23 cellular contexts compared by ENCODE assay signal in the genomic region with DNA sequence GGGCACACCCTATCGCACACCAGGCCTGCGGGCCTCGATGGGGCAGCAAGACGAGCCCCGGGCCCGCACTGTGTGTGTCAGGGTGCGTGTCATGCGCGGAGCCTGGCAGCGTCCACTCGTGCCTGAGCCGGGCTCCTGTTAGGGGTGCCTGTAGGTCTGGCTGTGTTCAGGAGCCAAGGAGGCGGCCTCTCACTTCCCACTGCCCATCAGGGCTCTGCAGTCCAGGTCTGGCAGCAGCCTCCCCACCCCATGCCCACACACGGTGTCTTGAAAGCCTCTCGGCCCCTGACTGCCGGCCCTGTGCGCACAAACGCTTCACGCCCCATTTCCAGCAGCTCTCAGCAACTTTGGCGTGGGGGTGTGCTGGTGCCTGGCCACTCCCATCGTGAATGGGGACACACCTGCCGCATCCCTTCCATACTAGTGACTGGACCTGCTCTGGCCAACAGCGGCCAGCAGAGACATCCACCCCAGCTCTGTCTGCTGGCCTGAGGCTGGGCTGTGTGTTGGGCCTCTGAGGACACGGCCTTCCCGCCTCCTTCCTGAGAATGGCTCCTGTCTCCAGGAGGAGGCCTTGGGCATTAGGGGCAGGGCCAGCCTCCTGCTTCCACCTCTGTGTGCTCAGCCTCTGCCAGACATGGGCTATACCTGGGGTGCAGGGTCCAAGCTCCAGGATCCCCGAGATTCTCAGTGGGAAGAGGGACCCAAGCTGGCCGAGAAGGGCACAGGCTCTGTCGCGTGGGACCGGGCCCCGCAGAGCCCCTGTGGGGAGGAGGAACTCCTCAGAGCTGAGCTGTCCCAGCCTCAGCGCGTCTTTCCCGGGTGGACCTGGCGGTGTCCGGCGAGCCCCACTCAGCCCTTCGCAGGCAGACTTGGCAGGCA. TPM values are rescaled to one million over a fixed set of nuclear protein-coding genes. Genes with fewer than 3 reads are reported as not detected.
DNase-seq lines count a peak whose midpoint lies in the region; ATAC-seq and TF ChIP-seq lines count a peak whose summit lies in the region.
"Had no signal": no experiment of that assay in that cellular context is flagged by ENCODE, and none has a peak within 500 bp of the region (broad histone marks: within the 10 kb centered on the region; RNA-seq: fewer than 3 reads in every experiment).

No MANE protein-coding gene starts in this region.

- H3K9me3 Mint-ChIP-seq in activated naive CD8-positive, alpha-beta T cell treated with anti-CD3 and anti-CD28 coated beads, Interleukin-2, amount 10 ng/mL, durations not matched to agents 7 days and 5 days, result no peaks in the 10 kb centered on the region
- no peaks in the 10 kb centered on the region for H3K9me3 Mint-ChIP-seq in activated naive CD8-positive, alpha-beta T cell treated with anti-CD3 and anti-CD28 coated beads, Interleukin-2, amount 50 U/mL, for 24 hours
- H3K9me3 Mint-ChIP-seq: activated CD4-positive, alpha-beta memory T cell treated with anti-CD3 and anti-CD28 coated beads, Interleukin-2, amount 10 ng/mL, durations not matched to agents 7 days and 5 days; activated T-helper 1 cell treated with anti-CD3 and anti-CD28 coated beads, Interleukin-12 subunit alpha, Interleukin-12 subunit beta, Interleukin-2, Interleukin-4 antibody, amounts not matched to agents 30 ng/mL and 10 ng/mL and 1 ng/mL, durations not matched to agents 14 hours and 24 hours and 36 hours; CD8-positive, alpha-beta memory T cell; stimulated activated naive CD8-positive, alpha-beta T cell treated with anti-CD3 and anti-CD28 coated beads, Interleukin-15, amount 100 ng/mL, for 72 hours had no signal

- H3K27me3 ChIP-seq in ascending aorta, result no peaks in the 10 kb centered on the region
- no peaks in the 10 kb centered on the region for H3K27me3 ChIP-seq in thoracic aorta (replicated peaks; ENCODE audit: insufficient read depth)
- H3K27me3 ChIP-seq: uterus had no signal

- H3K4me3 ChIP-seq in ascending aorta (no peak overlapping the region), thoracic aorta (peak overlapping the region; percentile 0)
- H3K4me3 ChIP-seq: uterus had no signal

- TF ChIP-seq CTCF in ascending aorta (IDR thresholded peaks at IDR 0.05) (no peak), thoracic aorta (IDR thresholded peaks at IDR 0.05) (no peak)

- no peaks in the 10 kb centered on the region for H3K36me3 Mint-ChIP-seq in activated naive CD8-positive, alpha-beta T cell treated with anti-CD3 and anti-CD28 coated beads, Interleukin-2, amount 10 ng/mL, durations not matched to agents 7 days and 5 days
- no peaks in the 10 kb centered on the region for H3K36me3 Mint-ChIP-seq in activated naive CD8-positive, alpha-beta T cell treated with anti-CD3 and anti-CD28 coated beads, Interleukin-2, amount 50 U/mL, for 24 hours (ENCODE audit: low read depth)
- H3K36me3 Mint-ChIP-seq: CD8-positive, alpha-beta memory T cell had no signal

- H3K27me3 Mint-ChIP-seq in activated naive CD8-positive, alpha-beta T cell treated with anti-CD3 and anti-CD28 coated beads, Interleukin-2, amount 10 ng/mL, durations not matched to agents 7 days and 5 days, result no peaks in the 10 kb centered on the region
- H3K27me3 Mint-ChIP-seq in activated naive CD8-positive, alpha-beta T cell treated with anti-CD3 and anti-CD28 coated beads, Interleukin-2, amount 50 U/mL, for 24 hours, result no peaks in the 10 kb centered on the region
- H3K27me3 Mint-ChIP-seq: activated CD4-positive, alpha-beta memory T cell treated with anti-CD3 and anti-CD28 coated beads, Interleukin-2, amount 10 ng/mL, durations not matched to agents 7 days and 5 days; stimulated activated naive CD8-positive, alpha-beta T cell treated with anti-CD3 and anti-CD28 coated beads, Interleukin-15, amount 100 ng/mL, for 72 hours; T-helper 17 cell had no signal

- POLR2A ChIA-PET in activated naive CD8-positive, alpha-beta T cell treated with anti-CD3 and anti-CD28 coated beads, Interleukin-2, amount 10 ng/mL, durations not matched to agents 7 days and 5 days (lab: Charles Lee), result no interaction called here

- DNase-seq in activated naive CD8-positive, alpha-beta T cell treated with anti-CD3 and anti-CD28 coated beads, Interleukin-2, amount 10 ng/mL, durations not matched to agents 7 days and 5 days, result peak; percentile 24
- no peak for DNase-seq in activated naive CD8-positive, alpha-beta T cell treated with anti-CD3 and anti-CD28 coated beads, Interleukin-2, amount 50 U/mL, for 24 hours
- DNase-seq in ascending aorta (ENCODE audit: low spot score in 2 of 2) (peak in 1 of 2 donors; percentile 68), mesenteric fat pad (ENCODE audit: low spot score) (peak; percentile 87), thoracic aorta (ENCODE audit: low spot score) (no peak), occipital lobe (lab: John Stamatoyannopoulos, UW) (no peak)
- DNase-seq: activated CD4-positive, alpha-beta memory T cell treated with anti-CD3 and anti-CD28 coated beads, Interleukin-2, amount 10 ng/mL, durations not matched to agents 7 days and 5 days; CD8-positive, alpha-beta memory T cell; effector CD8-positive, alpha-beta T cell; EL; IMR-90; mesenchymal stem cell; NCI-H187 treated with DMSO at 0.1 percent for 48 hours; NCI-H446 treated with DMSO at 0.1 percent for 48 hours; nephron progenitor cell; SHP77; T-helper 17 cell; uterus; WERI-Rb-1 had no signal

- H3K4me1 Mint-ChIP-seq in activated naive CD8-positive, alpha-beta T cell treated with anti-CD3 and anti-CD28 coated beads, Interleukin-2, amount 10 ng/mL, durations not matched to agents 7 days and 5 days, result no peaks in the 10 kb centered on the region
- no peaks in the 10 kb centered on the region for H3K4me1 Mint-ChIP-seq in activated naive CD8-positive, alpha-beta T cell treated with anti-CD3 and anti-CD28 coated beads, Interleukin-2, amount 50 U/mL, for 24 hours
- H3K4me1 Mint-ChIP-seq: activated CD4-positive, alpha-beta memory T cell treated with anti-CD3 and anti-CD28 coated beads, Interleukin-2, amount 10 ng/mL, durations not matched to agents 7 days and 5 days; CD8-positive, alpha-beta memory T cell; stimulated activated naive CD8-positive, alpha-beta T cell treated with anti-CD3 and anti-CD28 coated beads, Interleukin-15, amount 100 ng/mL, for 72 hours; T-helper 17 cell had no signal

- H3K27ac Mint-ChIP-seq in activated naive CD8-positive, alpha-beta T cell treated with anti-CD3 and anti-CD28 coated beads, Interleukin-2, amount 10 ng/mL, durations not matched to agents 7 days and 5 days, result no peak overlapping the region
- no peak overlapping the region for H3K27ac Mint-ChIP-seq in activated naive CD8-positive, alpha-beta T cell treated with anti-CD3 and anti-CD28 coated beads, Interleukin-2, amount 50 U/mL, for 24 hours
- H3K27ac Mint-ChIP-seq: activated CD4-positive, alpha-beta memory T cell treated with anti-CD3 and anti-CD28 coated beads, Interleukin-2, amount 10 ng/mL, durations not matched to agents 7 days and 5 days; activated T-helper 1 cell treated with anti-CD3 and anti-CD28 coated beads, Interleukin-12 subunit alpha, Interleukin-12 subunit beta, Interleukin-2, Interleukin-4 antibody, amounts not matched to agents 30 ng/mL and 10 ng/mL and 1 ng/mL, durations not matched to agents 14 hours and 24 hours and 36 hours; nephron progenitor cell; T-helper 17 cell had no signal

- H3K4me3 Mint-ChIP-seq in activated naive CD8-positive, alpha-beta T cell treated with anti-CD3 and anti-CD28 coated beads, Interleukin-2, amount 10 ng/mL, durations not matched to agents 7 days and 5 days, result no peak overlapping the region
- no peak overlapping the region for H3K4me3 Mint-ChIP-seq in activated naive CD8-positive, alpha-beta T cell treated with anti-CD3 and anti-CD28 coated beads, Interleukin-2, amount 50 U/mL, for 24 hours
- H3K4me3 Mint-ChIP-seq: activated CD4-positive, alpha-beta memory T cell treated with anti-CD3 and anti-CD28 coated beads, Interleukin-2, amount 10 ng/mL, durations not matched to agents 7 days and 5 days; activated T-helper 1 cell treated with anti-CD3 and anti-CD28 coated beads, Interleukin-12 subunit alpha, Interleukin-12 subunit beta, Interleukin-2, Interleukin-4 antibody, amounts not matched to agents 30 ng/mL and 10 ng/mL and 1 ng/mL, durations not matched to agents 14 hours and 24 hours and 36 hours; CD8-positive, alpha-beta memory T cell; nephron progenitor cell; stimulated activated naive CD8-positive, alpha-beta T cell treated with anti-CD3 and anti-CD28 coated beads, Interleukin-15, amount 100 ng/mL, for 72 hours; T-helper 17 cell had no signal

- intact Hi-C loops in ascending aorta (cut with DNase I), result loop anchor here (2.0 to 5.0 kb wide), 2 partner anchors 21 to 52 kb away; no protein-coding TSS in a partner anchor

- H3K36me3 ChIP-seq in ascending aorta, result no peaks in the 10 kb centered on the region
- H3K36me3 ChIP-seq in thoracic aorta, result no peaks in the 10 kb centered on the region
- H3K36me3 ChIP-seq: uterus, WERI-Rb-1 had no signal

- peaks cover 28 to 63% of the 10 kb centered on the region in 2 donors for H3K4me1 ChIP-seq in ascending aorta
- H3K4me1 ChIP-seq in thoracic aorta (ENCODE audit: control insufficient read depth in 1 of 2, low read depth in 2 of 2), result peaks cover 41 to 89% of the 10 kb centered on the region in 2 donors
- H3K4me1 ChIP-seq: uterus had no signal

- H3K27ac ChIP-seq in ascending aorta, result peak overlapping the region; percentile 39 to 57
- H3K27ac ChIP-seq in thoracic aorta, result peak overlapping the region; percentile 50 to 80
- H3K27ac ChIP-seq: uterus, WERI-Rb-1 had no signal

- ATAC-seq in activated naive CD8-positive, alpha-beta T cell treated with anti-CD3 and anti-CD28 coated beads, Interleukin-2, amount 10 ng/mL, durations not matched to agents 7 days and 5 days (ENCODE audit: low read depth), result no peak
- no peak for ATAC-seq in activated naive CD8-positive, alpha-beta T cell treated with anti-CD3 and anti-CD28 coated beads, Interleukin-2, amount 50 U/mL, for 24 hours
- ATAC-seq in thoracic aorta (ENCODE audit: insufficient number of reproducible peaks, low FRiP score, low read depth) (no peak), HG02870 (IDR thresholded peaks at IDR 0.05; ENCODE audit: unreplicated experiment) (no peak), GM18861 (IDR thresholded peaks at IDR 0.05; ENCODE audit: unreplicated experiment) (no peak)
- ATAC-seq: T-helper 17 cell had no signal

- H3K9me3 ChIP-seq in ascending aorta, result no peaks in the 10 kb centered on the region
- no peaks in the 10 kb centered on the region for H3K9me3 ChIP-seq in thoracic aorta
- H3K9me3 ChIP-seq: uterus had no signal

RNA-seq across cellular contexts. Expression of gene ACTRT2, which starts 41.8 kb away (rescaled TPM):
- not detected for total RNA-seq in activated naive CD8-positive, alpha-beta T cell treated with anti-CD3 and anti-CD28 coated beads, Interleukin-2, amount 10 ng/mL, durations not matched to agents 7 days and 5 days
- total RNA-seq in ascending aorta, result not detected
- not detected for total RNA-seq in mesenteric fat pad
- not detected for total RNA-seq in thoracic aorta
- not detected for total RNA-seq in occipital lobe
- total RNA-seq: activated CD4-positive, alpha-beta memory T cell treated with anti-CD3 and anti-CD28 coated beads, Interleukin-2, amount 10 ng/mL, durations not matched to agents 7 days and 5 days; activated T-helper 1 cell treated with anti-CD3 and anti-CD28 coated beads, Interleukin-12 subunit alpha, Interleukin-12 subunit beta, Interleukin-2, Interleukin-4 antibody, amounts not matched to agents 30 ng/mL and 10 ng/mL and 1 ng/mL, durations not matched to agents 14 hours and 24 hours and 36 hours; CD8-positive, alpha-beta memory T cell; IMR-90; T-helper 17 cell; uterus had no signal

Comparison
In these comparisons a context has a peak if more than half of its experiments do, and no peak if none do; other contexts are left out.
1. DNase-seq: peak in activated naive CD8-positive, alpha-beta T cell treated with anti-CD3 and anti-CD28 coated beads, Interleukin-2, amount 10 ng/mL, durations not matched to agents 7 days and 5 days (single experiment) and mesenteric fat pad (single experiment); none in activated naive CD8-positive, alpha-beta T cell treated with anti-CD3 and anti-CD28 coated beads, Interleukin-2, amount 50 U/mL, for 24 hours (single experiment), thoracic aorta (single experiment) and occipital lobe (single experiment).